Comparison of ENCODE assay signal across 23 cellular contexts in the genomic region with DNA sequence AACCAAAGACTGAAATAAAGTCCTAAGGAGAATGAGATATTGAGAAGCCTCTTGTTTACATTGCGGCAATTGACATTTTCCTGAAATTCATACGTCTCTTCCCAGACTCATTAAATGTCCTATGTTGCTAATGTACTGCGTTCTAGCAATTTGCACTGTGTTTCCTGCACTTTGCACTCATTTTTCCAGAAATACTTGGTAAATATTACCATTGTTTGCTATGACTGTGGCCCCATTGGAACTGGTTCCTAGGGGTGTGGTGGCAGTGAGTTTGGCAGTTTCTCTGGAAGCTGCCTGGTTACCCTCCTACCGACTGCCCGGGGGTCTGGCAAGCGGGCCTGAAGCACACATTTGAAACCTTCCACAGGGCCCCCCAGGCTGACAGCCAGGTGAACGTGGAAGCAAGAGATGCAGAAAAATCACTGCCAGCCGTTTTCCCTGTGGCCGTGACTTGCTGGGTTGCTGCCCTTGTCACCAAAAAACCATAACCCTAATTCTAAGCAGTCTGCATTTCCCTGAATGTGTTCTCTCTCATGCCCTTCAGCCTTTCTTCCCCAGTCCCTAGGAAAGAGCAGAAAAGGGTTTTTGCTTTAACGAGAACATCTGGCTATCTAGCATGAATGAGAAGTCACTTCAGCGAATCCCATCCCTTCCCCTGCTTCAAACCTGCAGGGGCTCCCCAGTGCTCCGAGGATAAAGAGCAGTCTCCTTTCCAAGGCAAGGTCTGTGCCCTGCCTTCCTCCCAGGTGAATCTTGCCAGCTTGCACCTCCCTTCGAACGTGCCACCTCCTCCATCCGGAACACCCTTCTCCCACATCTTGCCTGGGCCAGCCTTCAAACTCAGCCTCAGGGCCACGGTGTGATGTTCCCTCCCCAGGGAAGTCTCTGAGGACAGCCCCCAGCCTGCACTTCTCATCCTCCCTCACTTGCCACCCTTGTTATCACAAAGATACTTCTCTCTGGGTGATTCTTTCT.
DNase-seq lines count a peak whose midpoint lies in the region; ATAC-seq, FAIRE-seq and TF ChIP-seq lines count a peak whose summit lies in the region.
"Had no signal": no experiment of that assay in that cellular context is flagged by ENCODE, and none has a peak within 500 bp of the region (broad histone marks: within the 10 kb centered on the region; RNA-seq: fewer than 3 reads in every experiment).

No MANE protein-coding gene starts in this region.

- FAIRE-seq in keratinocyte (lab: Jason Lieb, UNC): no peak
- FAIRE-seq: GM19239, RCC 7860 had no signal

- H3K9me3 Mint-ChIP-seq in activated CD8-positive, alpha-beta memory T cell treated with anti-CD3 and anti-CD28 coated beads, Interleukin-2, amount 10 ng/mL, durations not matched to agents 7 days and 5 days (ENCODE audit: low read depth): no peaks in the 10 kb centered on the region
- H3K9me3 Mint-ChIP-seq in nephron progenitor cell: peaks cover 19% of the 10 kb centered on the region
- H3K9me3 Mint-ChIP-seq in MCF 10A (ENCODE audit: unreplicated experiment): no peaks in the 10 kb centered on the region
- peaks cover 3% of the 10 kb centered on the region for H3K9me3 Mint-ChIP-seq in endothelial cell (ENCODE audit: unreplicated experiment)
- H3K9me3 Mint-ChIP-seq: CD8-positive, alpha-beta T cell had no signal

- no peak overlapping the region for H3K27ac ChIP-seq in keratinocyte (ENCODE audit: control insufficient read depth, insufficient read depth, low read length)
- H3K27ac ChIP-seq: KMS-11 had no signal

- peak overlapping the region; percentile 35 for H3K4me2 ChIP-seq in keratinocyte (ENCODE audit: control insufficient read depth, extremely low read depth, insufficient read depth, low read depth, low read length)
- H3K4me2 ChIP-seq: KMS-11 had no signal

- peaks cover 15% of the 10 kb centered on the region for H3K27me3 ChIP-seq in keratinocyte (ENCODE audit: control insufficient read depth, extremely low read depth, insufficient read depth, low read length)

- POLR2A ChIA-PET in MCF 10A (lab: Yijun Ruan, JAX): no interaction called here

- CTCF ChIA-PET in activated CD8-positive, alpha-beta memory T cell treated with anti-CD3 and anti-CD28 coated beads, Interleukin-2, amount 10 ng/mL, durations not matched to agents 7 days and 5 days (lab: Charles Lee): interaction anchor here (1.3 kb wide), 1 partner anchor 13 kb away, joined by 3 read pairs; no protein-coding TSS in a partner anchor
- CTCF ChIA-PET in MCF 10A (lab: Yijun Ruan, JAX): no interaction called here

- no peaks in the 10 kb centered on the region for H3K36me3 ChIP-seq in keratinocyte (ENCODE audit: control insufficient read depth in 2 of 2, extremely low read depth in 1 of 2, insufficient read depth in 2 of 2, low read length in 2 of 2)

- no peaks in the 10 kb centered on the region for H3K9me1 ChIP-seq in keratinocyte (ENCODE audit: control insufficient read depth, extremely low read depth, insufficient read depth, low read length)

- intact Hi-C loops in Right ventricle myocardium inferior (cut with DNase I): no loop called here
- intact Hi-C loops in MCF 10A (cut with micrococcal nuclease): no loop called here

- H3K4me1 Mint-ChIP-seq in activated CD8-positive, alpha-beta memory T cell treated with anti-CD3 and anti-CD28 coated beads, Interleukin-2, amount 10 ng/mL, durations not matched to agents 7 days and 5 days: no peaks in the 10 kb centered on the region
- peaks cover 34% of the 10 kb centered on the region for H3K4me1 Mint-ChIP-seq in nephron progenitor cell
- H3K4me1 Mint-ChIP-seq in T-helper 17 cell: no peaks in the 10 kb centered on the region
- H3K4me1 Mint-ChIP-seq in MCF 10A (ENCODE audit: insufficient read depth, unreplicated experiment): no peaks in the 10 kb centered on the region
- H3K4me1 Mint-ChIP-seq in endothelial cell (ENCODE audit: unreplicated experiment): peaks cover 25% of the 10 kb centered on the region

- peaks cover 42% of the 10 kb centered on the region for H3K27me3 Mint-ChIP-seq in activated CD8-positive, alpha-beta memory T cell treated with anti-CD3 and anti-CD28 coated beads, Interleukin-2, amount 10 ng/mL, durations not matched to agents 7 days and 5 days
- peaks cover 48% of the 10 kb centered on the region for H3K27me3 Mint-ChIP-seq in nephron progenitor cell (ENCODE audit: low read depth, poor library complexity)
- H3K27me3 Mint-ChIP-seq in T-helper 17 cell: peaks cover 58% of the 10 kb centered on the region
- H3K27me3 Mint-ChIP-seq in MCF 10A (ENCODE audit: insufficient read depth, unreplicated experiment): peaks cover 26% of the 10 kb centered on the region
- H3K27me3 Mint-ChIP-seq in endothelial cell (ENCODE audit: unreplicated experiment): peaks cover 6% of the 10 kb centered on the region

- H3K4me1 ChIP-seq in keratinocyte (ENCODE audit: control insufficient read depth, extremely low read depth, insufficient read depth, low read length): peaks cover 13% of the 10 kb centered on the region

- no peak overlapping the region for H3K9ac ChIP-seq in keratinocyte (ENCODE audit: control insufficient read depth, extremely low read depth, insufficient read depth, low read length)
- H3K9ac ChIP-seq: KMS-11 had no signal

- DNase-seq in activated CD8-positive, alpha-beta memory T cell treated with anti-CD3 and anti-CD28 coated beads, Interleukin-2, amount 10 ng/mL, durations not matched to agents 7 days and 5 days: peak; percentile 33
- no peak for DNase-seq in activated CD8-positive, alpha-beta memory T cell treated with anti-CD3 and anti-CD28 coated beads, Interleukin-2, amount 50 U/mL, for 4 hours
- DNase-seq in keratinocyte (ENCODE audit: low read depth, low spot score) (no peak), nephron progenitor cell (no peak), Right ventricle myocardium inferior (ENCODE audit: missing footprints) (no peak), T-helper 17 cell (no peak), MCF 10A (ENCODE audit: unreplicated experiment) (no peak), endothelial cell (ENCODE audit: low spot score) (no peak)
- DNase-seq: AML-193, C1 segment of cervical spinal cord, GDM1, GOT3, NCI-H1105 treated with DMSO at 0.1 percent for 48 hours, NCI-H1694 treated with DMSO at 0.1 percent for 48 hours, NCI-H2081 treated with DMSO at 0.1 percent for 48 hours, NCI-H2171 treated with DMSO at 0.1 percent for 48 hours, NCI-H446, NCI-H526 had no signal

- no peak overlapping the region for H2AFZ ChIP-seq in keratinocyte (ENCODE audit: control insufficient read depth, low read length)

- no peak overlapping the region for H3K4me3 Mint-ChIP-seq in activated CD8-positive, alpha-beta memory T cell treated with anti-CD3 and anti-CD28 coated beads, Interleukin-2, amount 10 ng/mL, durations not matched to agents 7 days and 5 days
- H3K4me3 Mint-ChIP-seq in nephron progenitor cell (no peak overlapping the region), T-helper 17 cell (no peak overlapping the region), MCF 10A (ENCODE audit: unreplicated experiment) (no peak overlapping the region), endothelial cell (ENCODE audit: unreplicated experiment) (no peak overlapping the region)
- H3K4me3 Mint-ChIP-seq: CD8-positive, alpha-beta T cell had no signal

- BruUV-seq in MCF 10A (replicated peaks; lab: Mats Ljungman, UMichigan): no TSS peak

- no peaks in the 10 kb centered on the region for H3K9me3 ChIP-seq in keratinocyte (ENCODE audit: control insufficient read depth, low read depth, low read length)
- no peaks in the 10 kb centered on the region for H3K9me3 ChIP-seq in T-helper 17 cell (ENCODE audit: control insufficient read depth, low read length, poor library complexity, severe bottlenecking)

- H3K27ac Mint-ChIP-seq in activated CD8-positive, alpha-beta memory T cell treated with anti-CD3 and anti-CD28 coated beads, Interleukin-2, amount 10 ng/mL, durations not matched to agents 7 days and 5 days: no peak overlapping the region
- H3K27ac Mint-ChIP-seq in nephron progenitor cell: peak overlapping the region; percentile 57
- no peak overlapping the region for H3K27ac Mint-ChIP-seq in T-helper 17 cell
- no peak overlapping the region for H3K27ac Mint-ChIP-seq in MCF 10A (ENCODE audit: low read depth, unreplicated experiment)
- H3K27ac Mint-ChIP-seq in endothelial cell (ENCODE audit: unreplicated experiment): no peak overlapping the region
- H3K27ac Mint-ChIP-seq: CD8-positive, alpha-beta T cell had no signal

- no peak overlapping the region for H3K4me3 ChIP-seq in keratinocyte (ENCODE audit: control insufficient read depth in 2 of 3, extremely low read depth in 1 of 3, insufficient read depth in 2 of 3, low read depth in 1 of 3, low read length in 3 of 3)

- TF ChIP-seq CTCF in keratinocyte (optimal IDR thresholded peaks at IDR 0.05 in 1 of 3, IDR thresholded peaks at IDR 0.05 in 1 of 3, conservative IDR thresholded peaks at IDR 0.05 in 1 of 3; ENCODE audit: extremely low read depth in 1 of 3, insufficient read depth in 2 of 3, low read length in 3 of 3) (no peak), nephron progenitor cell (IDR thresholded peaks at IDR 0.05) (no peak), MCF 10A (IDR thresholded peaks at IDR 0.05; ENCODE audit: unreplicated experiment) (no peak), endothelial cell (IDR thresholded peaks at IDR 0.05; ENCODE audit: unreplicated experiment) (no peak)

- H3K36me3 Mint-ChIP-seq in activated CD8-positive, alpha-beta memory T cell treated with anti-CD3 and anti-CD28 coated beads, Interleukin-2, amount 10 ng/mL, durations not matched to agents 7 days and 5 days: no peaks in the 10 kb centered on the region
- H3K36me3 Mint-ChIP-seq in nephron progenitor cell (ENCODE audit: low read depth) (peaks cover 14% of the 10 kb centered on the region), T-helper 17 cell (ENCODE audit: low read depth) (no peaks in the 10 kb centered on the region), MCF 10A (ENCODE audit: insufficient read depth, unreplicated experiment) (no peaks in the 10 kb centered on the region), endothelial cell (ENCODE audit: low read depth, unreplicated experiment) (no peaks in the 10 kb centered on the region)
- H3K36me3 Mint-ChIP-seq: CD8-positive, alpha-beta T cell had no signal

- no peaks in the 10 kb centered on the region for H4K20me1 ChIP-seq in keratinocyte (ENCODE audit: control insufficient read depth, extremely low read depth, insufficient read depth, low read length)

- H3K79me2 ChIP-seq in keratinocyte (ENCODE audit: control insufficient read depth, insufficient read depth, low read length): no peaks in the 10 kb centered on the region

- ATAC-seq in activated CD8-positive, alpha-beta memory T cell treated with anti-CD3 and anti-CD28 coated beads, Interleukin-2, amount 10 ng/mL, durations not matched to agents 7 days and 5 days: no peak
- ATAC-seq in Right ventricle myocardium inferior (no peak), T-helper 17 cell (no peak)
- ATAC-seq: CD8-positive, alpha-beta T cell; HCT116 had no signal

- dilution Hi-C loops in keratinocyte (cut with MboI; ENCODE audit: extremely low pct_ligation_motif_present, low sequenced_read_pairs): no loop called here
